14 cellular contexts compared by ENCODE assay signal in the genomic region with DNA sequence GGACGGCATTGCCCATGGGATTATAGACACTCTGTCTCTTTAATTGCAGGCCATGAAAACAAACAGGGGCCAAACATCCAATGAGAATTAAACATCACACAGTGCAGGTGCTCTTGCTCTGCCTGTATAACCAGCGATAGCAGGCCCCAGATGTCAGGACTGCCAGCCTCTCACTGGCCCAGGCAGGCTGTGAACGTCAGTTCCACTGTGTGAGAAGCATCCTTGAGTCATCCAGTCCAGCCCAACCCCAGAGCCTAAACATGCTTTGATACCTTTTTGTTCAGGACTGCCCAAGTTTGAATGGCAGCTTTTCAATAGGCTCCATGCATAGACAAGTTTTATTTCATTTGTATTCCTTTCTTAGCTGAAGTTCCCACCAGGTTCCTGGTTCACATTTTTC.
"Had no signal": no experiment of that assay in that cellular context is flagged by ENCODE, and none has a peak within 500 bp of the region (broad histone marks: within the 10 kb centered on the region; RNA-seq: fewer than 3 reads in every experiment).

No MANE protein-coding gene starts in this region.

- H3K27me3 Mint-ChIP-seq: activated naive CD4-positive, alpha-beta T cell treated with anti-CD3 and anti-CD28 coated beads, Interleukin-2, amount 10 ng/mL, durations not matched to agents 7 days and 5 days; naive thymus-derived CD8-positive, alpha-beta T cell; T-cell had no signal

- H3K4me1 ChIP-seq: tibial nerve had no signal

- DNase-seq: activated naive CD4-positive, alpha-beta T cell treated with anti-CD3 and anti-CD28 coated beads, Interleukin-2, amount 10 ng/mL, durations not matched to agents 7 days and 5 days; caudate nucleus; effector CD8-positive, alpha-beta T cell; hypothalamus; naive thymus-derived CD8-positive, alpha-beta T cell; T-cell had no signal

- H3K4me3 Mint-ChIP-seq: activated naive CD4-positive, alpha-beta T cell treated with anti-CD3 and anti-CD28 coated beads, Interleukin-2, amount 10 ng/mL, durations not matched to agents 7 days and 5 days; activated T-helper 1 cell treated with anti-CD3 and anti-CD28 coated beads, Interleukin-12 subunit alpha, Interleukin-12 subunit beta, Interleukin-2, Interleukin-4 antibody, amounts not matched to agents 30 ng/mL and 10 ng/mL and 1 ng/mL, durations not matched to agents 14 hours and 24 hours and 36 hours; naive thymus-derived CD8-positive, alpha-beta T cell; T-cell had no signal

- H3K9me3 ChIP-seq: neutrophil, right atrium auricular region had no signal

- ATAC-seq: naive thymus-derived CD8-positive, alpha-beta T cell; T-cell had no signal

- H3K36me3 Mint-ChIP-seq: activated naive CD4-positive, alpha-beta T cell treated with anti-CD3 and anti-CD28 coated beads, Interleukin-2, amount 10 ng/mL, durations not matched to agents 7 days and 5 days; T-cell had no signal

- H3K27ac Mint-ChIP-seq: activated naive CD4-positive, alpha-beta T cell treated with anti-CD3 and anti-CD28 coated beads, Interleukin-2, amount 10 ng/mL, durations not matched to agents 7 days and 5 days; activated T-helper 1 cell treated with anti-CD3 and anti-CD28 coated beads, Interleukin-12 subunit alpha, Interleukin-12 subunit beta, Interleukin-2, Interleukin-4 antibody, amounts not matched to agents 30 ng/mL and 10 ng/mL and 1 ng/mL, durations not matched to agents 14 hours and 24 hours and 36 hours had no signal

- H3K4me3 ChIP-seq: coronary artery, lung, right atrium auricular region, smooth muscle cell, tibial nerve had no signal

- H3K27me3 ChIP-seq: neutrophil, right atrium auricular region, tibial nerve had no signal

- H3K36me3 ChIP-seq: neutrophil, right atrium auricular region, tibial nerve had no signal

- H3K27ac ChIP-seq: coronary artery, neutrophil, right atrium auricular region, tibial nerve, VCaP had no signal
